22 cellular contexts compared by ENCODE assay signal in the genomic region with DNA sequence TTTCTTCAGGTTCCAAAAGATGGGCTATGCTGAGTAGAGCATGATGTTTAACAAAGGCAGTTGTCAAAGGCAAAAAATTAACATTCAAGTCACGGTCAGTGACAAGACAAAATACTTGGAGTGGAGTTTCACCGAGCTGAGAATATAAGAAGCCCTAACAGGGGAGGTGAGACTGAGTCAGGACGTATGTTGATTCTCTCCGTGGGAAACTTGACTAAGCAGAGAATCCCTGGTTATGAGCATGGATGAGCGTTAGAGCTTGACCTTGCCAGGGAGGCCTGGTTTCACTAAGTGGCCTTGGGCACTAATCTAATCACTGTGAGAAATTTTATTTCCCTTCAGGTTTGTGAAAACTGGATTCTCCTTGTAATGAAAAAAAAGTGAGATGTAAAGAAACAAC.
DNase-seq lines count a peak whose midpoint lies in the region; ATAC-seq, FAIRE-seq and TF ChIP-seq lines count a peak whose summit lies in the region.
"Had no signal": no experiment of that assay in that cellular context is flagged by ENCODE, and none has a peak within 500 bp of the region (broad histone marks: within the 10 kb centered on the region; RNA-seq: fewer than 3 reads in every experiment).

No MANE protein-coding gene starts in this region.

- H3K27me3 ChIP-seq in GM12878 (replicated peaks in 1 of 2; ENCODE audit: control insufficient read depth in 2 of 2, insufficient read depth in 2 of 2, low read length in 1 of 2) (no peaks in the 10 kb centered on the region), mesendoderm (ENCODE audit: insufficient read depth, low read length, poor library complexity) (no peaks in the 10 kb centered on the region)
- H3K27me3 ChIP-seq: BLaER1 treated with 17β-estradiol and CSF1 and Interleukin-3, amounts not matched to agents 10 nM and 100 nM; SJSA1 had no signal

- DNase-seq in Caki2 (ENCODE audit: low read depth) (peak; percentile 23), GM12878 (ENCODE audit: low read depth, low spot score) (no peak), mesendoderm (no peak), renal cortical epithelial cell (ENCODE audit: low read depth) (peak; percentile 75), occipital lobe (lab: John Stamatoyannopoulos, UW) (no peak)
- DNase-seq: CD4-positive, alpha-beta T cell; DMS53; NCI-H1048; NCI-H1417; NCI-H1694; NCI-H2029 treated with DMSO at 0.1 percent for 48 hours; NCI-H2227 treated with DMSO at 0.1 percent for 48 hours; NCI-H526 treated with DMSO at 0.1 percent for 48 hours; PC-9; Right ventricle myocardium superior; RPMI8226 had no signal

- H2BK5ac ChIP-seq in mesendoderm (ENCODE audit: low read length), result no peak overlapping the region

- ATAC-seq in GM12878 (no peak), HG03095 (IDR thresholded peaks at IDR 0.05; ENCODE audit: unreplicated experiment) (no peak), GM21390 (IDR thresholded peaks at IDR 0.05; ENCODE audit: unreplicated experiment) (no peak)

- no peaks in the 10 kb centered on the region for H3K79me2 ChIP-seq in GM12878 (ENCODE audit: control insufficient read depth, insufficient read depth, low read length)
- no peaks in the 10 kb centered on the region for H3K79me2 ChIP-seq in mesendoderm (ENCODE audit: control insufficient read depth, insufficient read depth, low read length)

- SMC1A ChIA-PET in GM12878 (lab: Charles Lee; ENCODE audit: uncharacterized antibody, unreplicated experiment), result no interaction called here

- no peak overlapping the region for H3K4ac ChIP-seq in mesendoderm (ENCODE audit: low read depth, low read length)

- BruUV-seq in GM12878 (replicated peaks; lab: Mats Ljungman, UMichigan), result no TSS peak

- POLR2A ChIA-PET in GM12878 (lab: Charles Lee), result no interaction called here

- no peak for TF ChIP-seq POLR2A in GM12878 (IDR thresholded peaks at IDR 0.05; ENCODE audit: low read depth, low read length)

- WGBS in GM12878 (ENCODE audit: insufficient coverage, insufficient replicate concordance, low lambda C conversion rate, missing lambda C conversion rate), result 22% methylated on average over 5 of the region's 5 CpGs
- no CpG with 5 or more reads among the region's 5 CpGs for WGBS in mesendoderm (ENCODE audit: extremely low coverage, insufficient coverage, low lambda C conversion rate)

- H3K9ac ChIP-seq in GM12878 (ENCODE audit: control insufficient read depth, insufficient read depth, low read length) (no peak overlapping the region), mesendoderm (ENCODE audit: low read length) (no peak overlapping the region)
- H3K9ac ChIP-seq: BLaER1 treated with 17β-estradiol and CSF1 and Interleukin-3, amounts not matched to agents 10 nM and 100 nM had no signal

- H3K36me3 ChIP-seq in GM12878 (ENCODE audit: control insufficient read depth in 2 of 2, insufficient read depth in 2 of 2, low read length in 1 of 2), result no peaks in the 10 kb centered on the region
- H3K36me3 ChIP-seq in mesendoderm (ENCODE audit: control insufficient read depth, insufficient read depth, low read length), result no peaks in the 10 kb centered on the region
- H3K36me3 ChIP-seq: BLaER1 treated with 17β-estradiol and CSF1 and Interleukin-3, amounts not matched to agents 10 nM and 100 nM; SJSA1 had no signal

- no peak overlapping the region for H4K8ac ChIP-seq in mesendoderm (ENCODE audit: low read depth, low read length)

- H4K5ac ChIP-seq in mesendoderm (ENCODE audit: low read length), result no peak overlapping the region

- no peak for TF ChIP-seq RAD21 in GM12878 (IDR thresholded peaks at IDR 0.05; ENCODE audit: insufficient read depth, low read depth, low read length)

- RAD21 ChIA-PET in GM12878 (lab: Charles Lee; ENCODE audit: unreplicated experiment), result no interaction called here

- peak overlapping the region; percentile 28 for H2BK15ac ChIP-seq in mesendoderm (replicated peaks; ENCODE audit: low read depth)

- H3K56ac ChIP-seq in mesendoderm (ENCODE audit: low read length), result no peak overlapping the region

- TF ChIP-seq CTCF in GM12878 (IDR thresholded peaks at IDR 0.05 in 2 of 3, conservative IDR thresholded peaks at IDR 0.05 in 1 of 3; ENCODE audit: control insufficient read depth in 2 of 3, extremely low read depth in 1 of 3, insufficient read depth in 1 of 3, low read depth in 3 of 3, low read length in 3 of 3), result no peak

- intact Hi-C loops in GM12878 (cut with micrococcal nuclease; ENCODE audit: unreplicated experiment), result no loop called here

- H3K23ac ChIP-seq in mesendoderm (ENCODE audit: low read length), result no peak overlapping the region

- H3K4me2 ChIP-seq in GM12878 (ENCODE audit: control insufficient read depth, insufficient read depth) (no peak overlapping the region), mesendoderm (ENCODE audit: low read length) (no peak overlapping the region)
- H3K4me2 ChIP-seq: BLaER1 treated with 17β-estradiol and CSF1 and Interleukin-3, amounts not matched to agents 10 nM and 100 nM; PC-9 had no signal

- H4K20me1 ChIP-seq in GM12878 (ENCODE audit: control insufficient read depth, insufficient read depth), result no peaks in the 10 kb centered on the region
- H4K20me1 ChIP-seq: BLaER1 treated with 17β-estradiol and CSF1 and Interleukin-3, amounts not matched to agents 10 nM and 100 nM had no signal

- in situ Hi-C loops in Caki2 (cut with HindIII; ENCODE audit: low pct_unique_long_range_greater_than_20kb, low sequenced_read_pairs), result no loop called here
- in situ Hi-C loops in GM12878 (cut with MboI), result no loop called here

- CTCF ChIA-PET in GM12878 (lab: Yijun Ruan, JAX), result no interaction called here

- TF ChIP-seq EP300 in GM12878 (IDR thresholded peaks at IDR 0.05; ENCODE audit: borderline replicate concordance in 1 of 2, control insufficient read depth in 1 of 2, low read depth in 2 of 2, low read length in 2 of 2), result no peak

- H3K27ac ChIP-seq in GM12878 (ENCODE audit: control insufficient read depth, insufficient read depth), result no peak overlapping the region
- no peak overlapping the region for H3K27ac ChIP-seq in mesendoderm (ENCODE audit: low read depth, low read length)
- H3K27ac ChIP-seq: BLaER1 treated with 17β-estradiol and CSF1 and Interleukin-3, amounts not matched to agents 10 nM and 100 nM; PC-9; SJSA1 had no signal

- FAIRE-seq in GM12878 (lab: Jason Lieb, UNC), result no peak
- FAIRE-seq: A204.1, G401.6 had no signal

- H3K4me3 ChIP-seq in GM12878, result no peak overlapping the region
- H3K4me3 ChIP-seq in mesendoderm (ENCODE audit: low read length), result no peak overlapping the region
- H3K4me3 ChIP-seq: BLaER1 treated with 17β-estradiol and CSF1 and Interleukin-3, amounts not matched to agents 10 nM and 100 nM; PC-9; SJSA1 had no signal

- no peaks in the 10 kb centered on the region for H3K79me1 ChIP-seq in mesendoderm (ENCODE audit: low read length)

- no peaks in the 10 kb centered on the region for H3K9me3 ChIP-seq in GM12878 (replicated peaks; ENCODE audit: control insufficient read depth, insufficient read depth, low read length)
- H3K9me3 ChIP-seq: BLaER1 treated with 17β-estradiol and CSF1 and Interleukin-3, amounts not matched to agents 10 nM and 100 nM; SJSA1 had no signal

- H3K4me1 ChIP-seq in GM12878 (ENCODE audit: control insufficient read depth, insufficient read depth, low read length) (no peaks in the 10 kb centered on the region), mesendoderm (ENCODE audit: control insufficient read depth, low read depth, low read length) (peaks cover 17% of the 10 kb centered on the region)
- H3K4me1 ChIP-seq: SJSA1 had no signal

- H3K18ac ChIP-seq in mesendoderm (ENCODE audit: low read length), result no peak overlapping the region

- H2AK5ac ChIP-seq in mesendoderm (ENCODE audit: low read length), result no peak overlapping the region

- no peak overlapping the region for H2BK120ac ChIP-seq in mesendoderm (ENCODE audit: low read depth, low read length)

- H2AFZ ChIP-seq in GM12878 (ENCODE audit: control insufficient read depth, low read depth, low read length), result no peak overlapping the region
- H2AFZ ChIP-seq: PC-9 had no signal

TF ChIP-seq in GM12878, 131 proteins besides CTCF, POLR2A, EP300 and RAD21:
- TF ChIP-seq NFXL1 (IDR thresholded peaks at IDR 0.05; ENCODE audit: borderline replicate concordance) (0 out of 2 replicates have a peak, but pooled peaks have one; percentile 17), RAD51 (IDR thresholded peaks at IDR 0.05) (no peak), HCFC1 (IDR thresholded peaks at IDR 0.05; ENCODE audit: low read length) (no peak), STAT3 (IDR thresholded peaks at IDR 0.05; ENCODE audit: low read depth, low read length) (no peak), EGR1 (IDR thresholded peaks at IDR 0.05; ENCODE audit: borderline replicate concordance in 1 of 2, low read depth in 2 of 2, low read length in 2 of 2) (no peak), TCF3 (IDR thresholded peaks at IDR 0.05; ENCODE audit: borderline replicate concordance, insufficient read depth, low read depth, low read length) (no peak), ZZZ3 (IDR thresholded peaks at IDR 0.05; ENCODE audit: control insufficient read depth, insufficient read length, low read depth) (no peak)
- TF ChIP-seq, protein P1, sequence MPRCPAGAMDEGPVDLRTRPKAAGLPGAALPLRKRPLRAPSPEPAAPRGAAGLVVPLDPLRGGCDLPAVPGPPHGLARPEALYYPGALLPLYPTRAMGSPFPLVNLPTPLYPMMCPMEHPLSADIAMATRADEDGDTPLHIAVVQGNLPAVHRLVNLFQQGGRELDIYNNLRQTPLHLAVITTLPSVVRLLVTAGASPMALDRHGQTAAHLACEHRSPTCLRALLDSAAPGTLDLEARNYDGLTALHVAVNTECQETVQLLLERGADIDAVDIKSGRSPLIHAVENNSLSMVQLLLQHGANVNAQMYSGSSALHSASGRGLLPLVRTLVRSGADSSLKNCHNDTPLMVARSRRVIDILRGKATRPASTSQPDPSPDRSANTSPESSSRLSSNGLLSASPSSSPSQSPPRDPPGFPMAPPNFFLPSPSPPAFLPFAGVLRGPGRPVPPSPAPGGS (IDR thresholded peaks at IDR 0.05; ENCODE audit: borderline replicate concordance, insufficient read depth, low read depth, low read length, poor library complexity, severe bottlenecking), result no peak

Comparison
In these comparisons a context has a peak if more than half of its experiments do, and no peak if none do; other contexts are left out.
1. DNase-seq: peak in Caki2 (single experiment) and renal cortical epithelial cell (single experiment); none in GM12878 (single experiment), mesendoderm (single experiment) and occipital lobe (single experiment).